Comparison of ENCODE assay signal across 2 cellular contexts in the genomic region with DNA sequence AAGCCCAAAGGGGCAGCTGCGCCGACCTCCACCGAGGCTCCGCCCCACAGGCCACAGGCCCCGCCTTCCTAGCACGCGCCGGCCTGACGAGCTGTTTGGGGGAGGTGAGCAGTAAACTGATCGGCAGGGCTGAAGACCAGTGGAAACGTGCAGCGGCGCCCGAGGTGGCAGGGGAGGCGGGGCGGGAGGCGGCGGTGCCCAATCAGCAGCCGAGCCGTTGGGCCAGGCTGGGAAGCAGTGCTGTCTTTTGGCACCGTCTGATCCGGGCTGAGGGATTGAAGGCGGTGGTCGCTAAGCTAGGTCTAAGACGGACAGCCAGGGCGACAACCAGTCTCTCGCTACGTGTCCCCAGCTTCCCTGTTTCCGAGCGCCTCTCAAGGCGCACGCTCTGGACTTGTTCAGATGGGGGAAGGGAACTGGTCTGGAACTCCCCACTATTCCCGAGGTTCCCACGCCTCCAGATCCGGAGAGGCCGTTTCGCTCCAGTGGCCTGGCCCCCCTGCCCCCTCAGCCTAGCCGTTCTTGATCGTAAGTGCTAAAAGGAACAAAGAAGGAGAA.
TF ChIP-seq lines count a peak whose summit lies in the region.

A gene with protein sequence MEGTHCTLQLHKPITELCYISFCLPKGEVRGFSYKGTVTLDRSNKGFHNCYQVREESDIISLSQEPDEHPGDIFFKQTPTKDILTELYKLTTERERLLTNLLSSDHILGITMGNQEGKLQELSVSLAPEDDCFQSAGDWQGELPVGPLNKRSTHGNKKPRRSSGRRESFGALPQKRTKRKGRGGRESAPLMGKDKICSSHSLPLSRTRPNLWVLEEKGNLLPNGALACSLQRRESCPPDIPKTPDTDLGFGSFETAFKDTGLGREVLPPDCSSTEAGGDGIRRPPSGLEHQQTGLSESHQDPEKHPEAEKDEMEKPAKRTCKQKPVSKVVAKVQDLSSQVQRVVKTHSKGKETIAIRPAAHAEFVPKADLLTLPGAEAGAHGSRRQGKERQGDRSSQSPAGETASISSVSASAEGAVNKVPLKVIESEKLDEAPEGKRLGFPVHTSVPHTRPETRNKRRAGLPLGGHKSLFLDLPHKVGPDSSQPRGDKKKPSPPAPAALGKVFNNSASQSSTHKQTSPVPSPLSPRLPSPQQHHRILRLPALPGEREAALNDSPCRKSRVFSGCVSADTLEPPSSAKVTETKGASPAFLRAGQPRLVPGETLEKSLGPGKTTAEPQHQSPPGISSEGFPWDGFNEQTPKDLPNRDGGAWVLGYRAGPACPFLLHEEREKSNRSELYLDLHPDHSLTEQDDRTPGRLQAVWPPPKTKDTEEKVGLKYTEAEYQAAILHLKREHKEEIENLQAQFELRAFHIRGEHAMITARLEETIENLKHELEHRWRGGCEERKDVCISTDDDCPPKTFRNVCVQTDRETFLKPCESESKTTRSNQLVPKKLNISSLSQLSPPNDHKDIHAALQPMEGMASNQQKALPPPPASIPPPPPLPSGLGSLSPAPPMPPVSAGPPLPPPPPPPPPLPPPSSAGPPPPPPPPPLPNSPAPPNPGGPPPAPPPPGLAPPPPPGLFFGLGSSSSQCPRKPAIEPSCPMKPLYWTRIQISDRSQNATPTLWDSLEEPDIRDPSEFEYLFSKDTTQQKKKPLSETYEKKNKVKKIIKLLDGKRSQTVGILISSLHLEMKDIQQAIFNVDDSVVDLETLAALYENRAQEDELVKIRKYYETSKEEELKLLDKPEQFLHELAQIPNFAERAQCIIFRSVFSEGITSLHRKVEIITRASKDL (N-terminal part only) (minus strand): TSS at position 11 of the 558 bp plus-strand sequence. CDS start 39,800 bp downstream, outside the sequence.

TF ChIP-seq in HEK293, 187 proteins besides CTCF, POLR2A, EP300 and RAD21 (continued from another document and continues in another):
- TF ChIP-seq, protein P1, sequence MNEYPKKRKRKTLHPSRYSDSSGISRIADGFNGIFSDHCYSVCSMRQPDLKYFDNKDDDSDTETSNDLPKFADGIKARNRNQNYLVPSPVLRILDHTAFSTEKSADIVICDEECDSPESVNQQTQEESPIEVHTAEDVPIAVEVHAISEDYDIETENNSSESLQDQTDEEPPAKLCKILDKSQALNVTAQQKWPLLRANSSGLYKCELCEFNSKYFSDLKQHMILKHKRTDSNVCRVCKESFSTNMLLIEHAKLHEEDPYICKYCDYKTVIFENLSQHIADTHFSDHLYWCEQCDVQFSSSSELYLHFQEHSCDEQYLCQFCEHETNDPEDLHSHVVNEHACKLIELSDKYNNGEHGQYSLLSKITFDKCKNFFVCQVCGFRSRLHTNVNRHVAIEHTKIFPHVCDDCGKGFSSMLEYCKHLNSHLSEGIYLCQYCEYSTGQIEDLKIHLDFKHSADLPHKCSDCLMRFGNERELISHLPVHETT (tag by site-specific recombination; IDR thresholded peaks at IDR 0.05), result no peak
- TF ChIP-seq ZNF76 (tag by site-specific recombination; IDR thresholded peaks at IDR 0.05; ENCODE audit: borderline replicate concordance, low read depth), result no peak
- TF ChIP-seq EGR2 (tag by site-specific recombination; IDR thresholded peaks at IDR 0.05; ENCODE audit: low read depth), result peak; percentile 19; the same call in 1 of the 2 replicates
- TF ChIP-seq, protein P2, sequence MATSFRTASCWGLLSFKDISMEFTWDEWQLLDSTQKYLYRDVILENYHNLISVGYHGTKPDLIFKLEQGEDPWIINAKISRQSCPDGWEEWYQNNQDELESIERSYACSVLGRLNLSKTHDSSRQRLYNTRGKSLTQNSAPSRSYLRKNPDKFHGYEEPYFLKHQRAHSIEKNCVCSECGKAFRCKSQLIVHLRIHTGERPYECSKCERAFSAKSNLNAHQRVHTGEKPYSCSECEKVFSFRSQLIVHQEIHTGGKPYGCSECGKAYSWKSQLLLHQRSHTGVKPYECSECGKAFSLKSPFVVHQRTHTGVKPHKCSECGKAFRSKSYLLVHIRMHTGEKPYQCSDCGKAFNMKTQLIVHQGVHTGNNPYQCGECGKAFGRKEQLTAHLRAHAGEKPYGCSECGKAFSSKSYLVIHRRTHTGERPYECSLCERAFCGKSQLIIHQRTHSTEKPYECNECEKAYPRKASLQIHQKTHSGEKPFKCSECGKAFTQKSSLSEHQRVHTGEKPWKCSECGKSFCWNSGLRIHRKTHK (tag by site-specific recombination; IDR thresholded peaks at IDR 0.05), result no peak
- no peak for TF ChIP-seq ZNF133 (tag by site-specific recombination; IDR thresholded peaks at IDR 0.05)
- TF ChIP-seq ZNF777 (tag by site-specific recombination; IDR thresholded peaks at IDR 0.05; ENCODE audit: borderline replicate concordance), result no peak
- TF ChIP-seq ZNF184 (tag by site-specific recombination; IDR thresholded peaks at IDR 0.05), result no peak
- no peak for TF ChIP-seq ZNF426 (tag by site-specific recombination; IDR thresholded peaks at IDR 0.05)
- TF ChIP-seq ZNF792 (tag by site-specific recombination; IDR thresholded peaks at IDR 0.05), result no peak
- TF ChIP-seq ZIC2 (tag by site-specific recombination; IDR thresholded peaks at IDR 0.05), result no peak
- TF ChIP-seq ZFP3 (tag by site-specific recombination; IDR thresholded peaks at IDR 0.05; ENCODE audit: low read depth), result no peak
- no peak for TF ChIP-seq ZNF658 (tag by site-specific recombination; IDR thresholded peaks at IDR 0.05)
- TF ChIP-seq ZNF274 (IDR thresholded peaks at IDR 0.05; ENCODE audit: low read length), result no peak
- no peak for TF ChIP-seq ZNF274 (tag by site-specific recombination; IDR thresholded peaks at IDR 0.05; ENCODE audit: borderline replicate concordance)
- no peak for TF ChIP-seq ZXDB (tag by site-specific recombination; IDR thresholded peaks at IDR 0.05)
- TF ChIP-seq, protein P3, sequence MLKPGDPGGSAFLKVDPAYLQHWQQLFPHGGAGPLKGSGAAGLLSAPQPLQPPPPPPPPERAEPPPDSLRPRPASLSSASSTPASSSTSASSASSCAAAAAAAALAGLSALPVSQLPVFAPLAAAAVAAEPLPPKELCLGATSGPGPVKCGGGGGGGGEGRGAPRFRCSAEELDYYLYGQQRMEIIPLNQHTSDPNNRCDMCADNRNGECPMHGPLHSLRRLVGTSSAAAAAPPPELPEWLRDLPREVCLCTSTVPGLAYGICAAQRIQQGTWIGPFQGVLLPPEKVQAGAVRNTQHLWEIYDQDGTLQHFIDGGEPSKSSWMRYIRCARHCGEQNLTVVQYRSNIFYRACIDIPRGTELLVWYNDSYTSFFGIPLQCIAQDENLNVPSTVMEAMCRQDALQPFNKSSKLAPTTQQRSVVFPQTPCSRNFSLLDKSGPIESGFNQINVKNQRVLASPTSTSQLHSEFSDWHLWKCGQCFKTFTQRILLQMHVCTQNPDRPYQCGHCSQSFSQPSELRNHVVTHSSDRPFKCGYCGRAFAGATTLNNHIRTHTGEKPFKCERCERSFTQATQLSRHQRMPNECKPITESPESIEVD (tag by site-specific recombination; IDR thresholded peaks at IDR 0.05), result no peak
- TF ChIP-seq TCF7L2 (IDR thresholded peaks at IDR 0.05; ENCODE audit: borderline replicate concordance, low read depth, low read length), result no peak
- TF ChIP-seq ZNF501 (tag by site-specific recombination; IDR thresholded peaks at IDR 0.05), result no peak
- TF ChIP-seq ZNF10 (tag by site-specific recombination; IDR thresholded peaks at IDR 0.05), result no peak
- no peak for TF ChIP-seq ZNF830 (tag by site-specific recombination; IDR thresholded peaks at IDR 0.05; ENCODE audit: low read depth)
- TF ChIP-seq SCRT2 (tag by site-specific recombination; IDR thresholded peaks at IDR 0.05), result no peak
- 0 out of 2 replicates have a peak, but pooled peaks have one; percentile 50 for TF ChIP-seq ZBTB17 (tag by site-specific recombination; IDR thresholded peaks at IDR 0.05)
- no peak for TF ChIP-seq MEIS1 (CRISPR knock-in tag; IDR thresholded peaks at IDR 0.05; ENCODE audit: borderline replicate concordance)
- no peak for TF ChIP-seq ZNF394 (tag by site-specific recombination; IDR thresholded peaks at IDR 0.05; ENCODE audit: borderline replicate concordance)
- TF ChIP-seq SP7 (tag by site-specific recombination; IDR thresholded peaks at IDR 0.05), result 0 out of 2 replicates have a peak, but pooled peaks have one; percentile 11
- TF ChIP-seq ZBTB1 (tag by site-specific recombination; IDR thresholded peaks at IDR 0.05), result no peak
- TF ChIP-seq ZNF623 (tag by site-specific recombination; IDR thresholded peaks at IDR 0.05), result no peak

TF ChIP-seq in K562, 482 proteins besides CTCF, POLR2A, EP300 and RAD21 (continued from another document and continues in another):
- TF ChIP-seq, protein P4, sequence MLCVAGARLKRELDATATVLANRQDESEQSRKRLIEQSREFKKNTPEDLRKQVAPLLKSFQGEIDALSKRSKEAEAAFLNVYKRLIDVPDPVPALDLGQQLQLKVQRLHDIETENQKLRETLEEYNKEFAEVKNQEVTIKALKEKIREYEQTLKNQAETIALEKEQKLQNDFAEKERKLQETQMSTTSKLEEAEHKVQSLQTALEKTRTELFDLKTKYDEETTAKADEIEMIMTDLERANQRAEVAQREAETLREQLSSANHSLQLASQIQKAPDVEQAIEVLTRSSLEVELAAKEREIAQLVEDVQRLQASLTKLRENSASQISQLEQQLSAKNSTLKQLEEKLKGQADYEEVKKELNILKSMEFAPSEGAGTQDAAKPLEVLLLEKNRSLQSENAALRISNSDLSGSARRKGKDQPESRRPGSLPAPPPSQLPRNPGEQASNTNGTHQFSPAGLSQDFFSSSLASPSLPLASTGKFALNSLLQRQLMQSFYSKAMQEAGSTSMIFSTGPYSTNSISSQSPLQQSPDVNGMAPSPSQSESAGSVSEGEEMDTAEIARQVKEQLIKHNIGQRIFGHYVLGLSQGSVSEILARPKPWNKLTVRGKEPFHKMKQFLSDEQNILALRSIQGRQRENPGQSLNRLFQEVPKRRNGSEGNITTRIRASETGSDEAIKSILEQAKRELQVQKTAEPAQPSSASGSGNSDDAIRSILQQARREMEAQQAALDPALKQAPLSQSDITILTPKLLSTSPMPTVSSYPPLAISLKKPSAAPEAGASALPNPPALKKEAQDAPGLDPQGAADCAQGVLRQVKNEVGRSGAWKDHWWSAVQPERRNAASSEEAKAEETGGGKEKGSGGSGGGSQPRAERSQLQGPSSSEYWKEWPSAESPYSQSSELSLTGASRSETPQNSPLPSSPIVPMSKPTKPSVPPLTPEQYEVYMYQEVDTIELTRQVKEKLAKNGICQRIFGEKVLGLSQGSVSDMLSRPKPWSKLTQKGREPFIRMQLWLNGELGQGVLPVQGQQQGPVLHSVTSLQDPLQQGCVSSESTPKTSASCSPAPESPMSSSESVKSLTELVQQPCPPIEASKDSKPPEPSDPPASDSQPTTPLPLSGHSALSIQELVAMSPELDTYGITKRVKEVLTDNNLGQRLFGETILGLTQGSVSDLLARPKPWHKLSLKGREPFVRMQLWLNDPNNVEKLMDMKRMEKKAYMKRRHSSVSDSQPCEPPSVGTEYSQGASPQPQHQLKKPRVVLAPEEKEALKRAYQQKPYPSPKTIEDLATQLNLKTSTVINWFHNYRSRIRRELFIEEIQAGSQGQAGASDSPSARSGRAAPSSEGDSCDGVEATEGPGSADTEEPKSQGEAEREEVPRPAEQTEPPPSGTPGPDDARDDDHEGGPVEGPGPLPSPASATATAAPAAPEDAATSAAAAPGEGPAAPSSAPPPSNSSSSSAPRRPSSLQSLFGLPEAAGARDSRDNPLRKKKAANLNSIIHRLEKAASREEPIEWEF (CRISPR knock-in tag; IDR thresholded peaks at IDR 0.05), result no peak
- no peak for TF ChIP-seq ZBTB17 (CRISPR knock-in tag; IDR thresholded peaks at IDR 0.05)
- no peak for TF ChIP-seq HNRNPLL (IDR thresholded peaks at IDR 0.05; ENCODE audit: low read depth, low read length, poor library complexity, severe bottlenecking)
- TF ChIP-seq, protein P5, sequence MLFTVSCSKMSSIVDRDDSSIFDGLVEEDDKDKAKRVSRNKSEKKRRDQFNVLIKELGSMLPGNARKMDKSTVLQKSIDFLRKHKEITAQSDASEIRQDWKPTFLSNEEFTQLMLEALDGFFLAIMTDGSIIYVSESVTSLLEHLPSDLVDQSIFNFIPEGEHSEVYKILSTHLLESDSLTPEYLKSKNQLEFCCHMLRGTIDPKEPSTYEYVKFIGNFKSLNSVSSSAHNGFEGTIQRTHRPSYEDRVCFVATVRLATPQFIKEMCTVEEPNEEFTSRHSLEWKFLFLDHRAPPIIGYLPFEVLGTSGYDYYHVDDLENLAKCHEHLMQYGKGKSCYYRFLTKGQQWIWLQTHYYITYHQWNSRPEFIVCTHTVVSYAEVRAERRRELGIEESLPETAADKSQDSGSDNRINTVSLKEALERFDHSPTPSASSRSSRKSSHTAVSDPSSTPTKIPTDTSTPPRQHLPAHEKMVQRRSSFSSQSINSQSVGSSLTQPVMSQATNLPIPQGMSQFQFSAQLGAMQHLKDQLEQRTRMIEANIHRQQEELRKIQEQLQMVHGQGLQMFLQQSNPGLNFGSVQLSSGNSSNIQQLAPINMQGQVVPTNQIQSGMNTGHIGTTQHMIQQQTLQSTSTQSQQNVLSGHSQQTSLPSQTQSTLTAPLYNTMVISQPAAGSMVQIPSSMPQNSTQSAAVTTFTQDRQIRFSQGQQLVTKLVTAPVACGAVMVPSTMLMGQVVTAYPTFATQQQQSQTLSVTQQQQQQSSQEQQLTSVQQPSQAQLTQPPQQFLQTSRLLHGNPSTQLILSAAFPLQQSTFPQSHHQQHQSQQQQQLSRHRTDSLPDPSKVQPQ (CRISPR knock-in tag; IDR thresholded peaks at IDR 0.05; ENCODE audit: borderline replicate concordance), result no peak
- no peak for TF ChIP-seq ZNF76 (CRISPR knock-in tag; IDR thresholded peaks at IDR 0.05; ENCODE audit: borderline replicate concordance)
- TF ChIP-seq, protein P6, sequence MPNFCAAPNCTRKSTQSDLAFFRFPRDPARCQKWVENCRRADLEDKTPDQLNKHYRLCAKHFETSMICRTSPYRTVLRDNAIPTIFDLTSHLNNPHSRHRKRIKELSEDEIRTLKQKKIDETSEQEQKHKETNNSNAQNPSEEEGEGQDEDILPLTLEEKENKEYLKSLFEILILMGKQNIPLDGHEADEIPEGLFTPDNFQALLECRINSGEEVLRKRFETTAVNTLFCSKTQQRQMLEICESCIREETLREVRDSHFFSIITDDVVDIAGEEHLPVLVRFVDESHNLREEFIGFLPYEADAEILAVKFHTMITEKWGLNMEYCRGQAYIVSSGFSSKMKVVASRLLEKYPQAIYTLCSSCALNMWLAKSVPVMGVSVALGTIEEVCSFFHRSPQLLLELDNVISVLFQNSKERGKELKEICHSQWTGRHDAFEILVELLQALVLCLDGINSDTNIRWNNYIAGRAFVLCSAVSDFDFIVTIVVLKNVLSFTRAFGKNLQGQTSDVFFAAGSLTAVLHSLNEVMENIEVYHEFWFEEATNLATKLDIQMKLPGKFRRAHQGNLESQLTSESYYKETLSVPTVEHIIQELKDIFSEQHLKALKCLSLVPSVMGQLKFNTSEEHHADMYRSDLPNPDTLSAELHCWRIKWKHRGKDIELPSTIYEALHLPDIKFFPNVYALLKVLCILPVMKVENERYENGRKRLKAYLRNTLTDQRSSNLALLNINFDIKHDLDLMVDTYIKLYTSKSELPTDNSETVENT (CRISPR knock-in tag; IDR thresholded peaks at IDR 0.05), result no peak
- TF ChIP-seq JUND (IDR thresholded peaks at IDR 0.05; ENCODE audit: borderline replicate concordance, low read depth, low read length), result no peak
- TF ChIP-seq JUND (tag; IDR thresholded peaks at IDR 0.05; ENCODE audit: borderline replicate concordance, low read depth, low read length), result no peak
- peak; percentile 83 for TF ChIP-seq FOS (IDR thresholded peaks at IDR 0.05; ENCODE audit: extremely low read depth, insufficient read length)
- no peak for TF ChIP-seq TCFL5 (CRISPR knock-in tag; conservative IDR thresholded peaks at IDR 0.05)
- TF ChIP-seq TARDBP (IDR thresholded peaks at IDR 0.05), result no peak
- no peak for TF ChIP-seq ZNF586 (CRISPR knock-in tag; conservative IDR thresholded peaks at IDR 0.05)
- TF ChIP-seq YBX1 (IDR thresholded peaks at IDR 0.05), result no peak
- TF ChIP-seq, protein P7, sequence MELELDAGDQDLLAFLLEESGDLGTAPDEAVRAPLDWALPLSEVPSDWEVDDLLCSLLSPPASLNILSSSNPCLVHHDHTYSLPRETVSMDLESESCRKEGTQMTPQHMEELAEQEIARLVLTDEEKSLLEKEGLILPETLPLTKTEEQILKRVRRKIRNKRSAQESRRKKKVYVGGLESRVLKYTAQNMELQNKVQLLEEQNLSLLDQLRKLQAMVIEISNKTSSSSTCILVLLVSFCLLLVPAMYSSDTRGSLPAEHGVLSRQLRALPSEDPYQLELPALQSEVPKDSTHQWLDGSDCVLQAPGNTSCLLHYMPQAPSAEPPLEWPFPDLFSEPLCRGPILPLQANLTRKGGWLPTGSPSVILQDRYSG (tag; conservative IDR thresholded peaks at IDR 0.05; ENCODE audit: low read depth), result no peak
